Comparison of ENCODE assay signal across 14 cellular contexts in genomic region chr16:73033271-73033998, GRCh38. TPM values are rescaled to one million over a fixed set of nuclear protein-coding genes. Genes with fewer than 3 reads are reported as not detected.
DNase-seq lines count a peak whose midpoint lies in the region; ATAC-seq and TF ChIP-seq lines count a peak whose summit lies in the region.
"Had no signal": no experiment of that assay in that cellular context is flagged by ENCODE, and none has a peak within 500 bp of the region (broad histone marks: within the 10 kb centered on the region; RNA-seq: fewer than 3 reads in every experiment).

No MANE protein-coding gene starts in this region.

- H3K9me3 Mint-ChIP-seq in progenitor cell of endocrine pancreas (ENCODE audit: low read depth) = no peaks in the 10 kb centered on the region
- no peaks in the 10 kb centered on the region for H3K9me3 Mint-ChIP-seq in natural killer cell treated with Interleukin-12 subunit alpha and Interleukin-12 subunit beta and Interleukin-15 and Interleukin-18, amount 100 ng/mL, for 72 hours

- peak overlapping the region; percentile 13 for H3K27ac ChIP-seq in fibroblast of lung (ENCODE audit: insufficient read depth, low read length)
- H3K27ac ChIP-seq: breast epithelium, KMS-11 had no signal

- no peaks in the 10 kb centered on the region for H3K27me3 Mint-ChIP-seq in progenitor cell of endocrine pancreas
- peaks cover 19 to 20% of the 10 kb centered on the region in 2 donors for H3K27me3 Mint-ChIP-seq in natural killer cell treated with Interleukin-12 subunit alpha and Interleukin-12 subunit beta and Interleukin-15 and Interleukin-18, amount 100 ng/mL, for 72 hours

- H3K9ac ChIP-seq in Loucy (ENCODE audit: low read depth, low read length, poor library complexity, severe bottlenecking) (peak overlapping the region; percentile 6), fibroblast of lung (ENCODE audit: insufficient read depth, low read length) (no peak overlapping the region)
- H3K9ac ChIP-seq: KMS-11 had no signal

- peaks cover 95% of the 10 kb centered on the region for H3K4me1 Mint-ChIP-seq in progenitor cell of endocrine pancreas (ENCODE audit: low read depth)
- H3K4me1 Mint-ChIP-seq in natural killer cell treated with Interleukin-12 subunit alpha and Interleukin-12 subunit beta and Interleukin-15 and Interleukin-18, amount 100 ng/mL, for 72 hours (ENCODE audit: low read depth in 2 of 2) = peaks cover 26 to 34% of the 10 kb centered on the region in 2 donors

- H3F3A ChIP-seq in Loucy (ENCODE audit: low read depth) = no peaks in the 10 kb centered on the region

- DNase-seq in COLO668 (lab: John Stamatoyannopoulos, UW; ENCODE audit: unreplicated experiment) (peak; percentile 36), fibroblast of lung (ENCODE audit: low read depth in 2 of 2) (no peak), progenitor cell of endocrine pancreas (ENCODE audit: low spot score, unreplicated experiment) (no peak), NCI-H128 (lab: John Stamatoyannopoulos, UW; ENCODE audit: unreplicated experiment) (no peak), HUDEP-2 (lab: John Stamatoyannopoulos, UW; ENCODE audit: unreplicated experiment in 76 of 76) (no peak)
- DNase-seq in natural killer cell treated with Interleukin-12 subunit alpha and Interleukin-12 subunit beta and Interleukin-15 and Interleukin-18, amount 100 ng/mL, for 72 hours (ENCODE audit: low spot score) = no peak
- DNase-seq: activated CD4-positive, alpha-beta T cell treated with anti-CD3 and anti-CD28 coated beads for 1 hour; kidney glomerular epithelial cell; NCI-H2081 treated with DMSO at 0.1 percent for 48 hours; SHP77 treated with DMSO at 0.1 percent for 48 hours had no signal

- H3K36me3 Mint-ChIP-seq in progenitor cell of endocrine pancreas (ENCODE audit: insufficient read depth) = no peaks in the 10 kb centered on the region
- no peaks in the 10 kb centered on the region for H3K36me3 Mint-ChIP-seq in natural killer cell treated with Interleukin-12 subunit alpha and Interleukin-12 subunit beta and Interleukin-15 and Interleukin-18, amount 100 ng/mL, for 72 hours

- TF ChIP-seq CTCF in Loucy (conservative IDR thresholded peaks at IDR 0.05; ENCODE audit: low read length) (no peak), fibroblast of lung (conservative IDR thresholded peaks at IDR 0.05 in 1 of 2, IDR thresholded peaks at IDR 0.05 in 1 of 2; ENCODE audit: low read depth in 1 of 2, low read length in 2 of 2) (no peak), progenitor cell of endocrine pancreas (IDR thresholded peaks at IDR 0.05; ENCODE audit: unreplicated experiment) (no peak)

- H3K4me2 ChIP-seq in Loucy (ENCODE audit: low read depth, low read length, poor library complexity, severe bottlenecking) (no peak overlapping the region), fibroblast of lung (ENCODE audit: extremely low read depth, insufficient read depth, low read length) (no peak overlapping the region)
- H3K4me2 ChIP-seq: KMS-11 had no signal

- H3K4me1 ChIP-seq in Loucy (ENCODE audit: insufficient read depth, low read length, poor library complexity, severe bottlenecking) = peaks cover 57% of the 10 kb centered on the region
- H3K4me1 ChIP-seq in fibroblast of lung (ENCODE audit: control insufficient read depth, extremely low read depth, insufficient read depth, low read length) = peaks cover 16% of the 10 kb centered on the region

- H3K4me3 Mint-ChIP-seq in progenitor cell of endocrine pancreas (ENCODE audit: low read depth) = peak overlapping the region; percentile 52
- H3K4me3 Mint-ChIP-seq in natural killer cell treated with Interleukin-12 subunit alpha and Interleukin-12 subunit beta and Interleukin-15 and Interleukin-18, amount 100 ng/mL, for 72 hours = no peak overlapping the region

- H2AFZ ChIP-seq in Loucy (ENCODE audit: low read length) (no peak overlapping the region), fibroblast of lung (ENCODE audit: low read length) (no peak overlapping the region)

- H3K9me3 ChIP-seq in Loucy (ENCODE audit: insufficient read depth, low read depth, low read length) (no peaks in the 10 kb centered on the region), fibroblast of lung (ENCODE audit: control insufficient read depth, insufficient read depth, low read depth, low read length) (no peaks in the 10 kb centered on the region)
- H3K9me3 ChIP-seq: breast epithelium had no signal

- H3K4me3 ChIP-seq in Loucy (ENCODE audit: low read length, poor library complexity, severe bottlenecking) (no peak overlapping the region), fibroblast of lung (replicated peaks in 1 of 4; ENCODE audit: control extremely low read depth in 1 of 4, insufficient read depth in 1 of 4, low read depth in 3 of 4, low read length in 4 of 4) (no peak overlapping the region)
- H3K4me3 ChIP-seq: breast epithelium had no signal

- peaks cover 55% of the 10 kb centered on the region; the same call in 1 of the 2 replicates for H3K79me2 ChIP-seq in Loucy (ENCODE audit: insufficient read depth, low read length)
- H3K79me2 ChIP-seq in fibroblast of lung (ENCODE audit: control insufficient read depth, insufficient read depth, low read length) = peaks cover 88% of the 10 kb centered on the region

- H4K20me1 ChIP-seq in Loucy (ENCODE audit: insufficient read depth, low read length, poor library complexity, severe bottlenecking) (no peaks in the 10 kb centered on the region), fibroblast of lung (ENCODE audit: control insufficient read depth, extremely low read depth, insufficient read depth, low read length) (no peaks in the 10 kb centered on the region)

- ATAC-seq in natural killer cell treated with Interleukin-12 subunit alpha and Interleukin-12 subunit beta and Interleukin-15 and Interleukin-18, amount 100 ng/mL, for 72 hours = no peak
- no peak for ATAC-seq in GM19467 (IDR thresholded peaks at IDR 0.05; ENCODE audit: unreplicated experiment)

- H3K9me2 ChIP-seq in Loucy (replicated peaks; ENCODE audit: low read depth, low read length) = no peaks in the 10 kb centered on the region

- peak overlapping the region; percentile 93 for H3K27ac Mint-ChIP-seq in progenitor cell of endocrine pancreas
- no peak overlapping the region for H3K27ac Mint-ChIP-seq in natural killer cell treated with Interleukin-12 subunit alpha and Interleukin-12 subunit beta and Interleukin-15 and Interleukin-18, amount 100 ng/mL, for 72 hours

- H3K36me3 ChIP-seq in Loucy (ENCODE audit: insufficient read depth, low read length) (no peaks in the 10 kb centered on the region), fibroblast of lung (ENCODE audit: control insufficient read depth, insufficient read depth, low read length) (no peaks in the 10 kb centered on the region)
- H3K36me3 ChIP-seq: breast epithelium had no signal

- H3K27me3 ChIP-seq in Loucy (ENCODE audit: insufficient read depth, low read length, poor library complexity, severe bottlenecking) (no peaks in the 10 kb centered on the region), fibroblast of lung (ENCODE audit: control insufficient read depth, insufficient read depth, low read length) (no peaks in the 10 kb centered on the region)
- H3K27me3 ChIP-seq: breast epithelium had no signal

RNA-seq across cellular contexts. Expression of gene ZFHX3, which starts 14.5 kb away (rescaled TPM):
- total RNA-seq in fibroblast of lung (5.4 and 7.3 TPM in 2 replicates), progenitor cell of endocrine pancreas (48.9 and 54.0 TPM in 2 replicates)
- 4.4 and 4.7 TPM in 2 replicates for polyA plus RNA-seq in fibroblast of lung
- polyA plus RNA-seq in fibroblast of lung (2012) = 4.3 and 8.5 TPM in 2 replicates
- polyA minus RNA-seq in fibroblast of lung (ENCODE audit: low replicate concordance) = 21.6 and 25.3 TPM in 2 replicates
- under 1 TPM; 0.50 to 0.78 TPM for total RNA-seq in natural killer cell treated with Interleukin-12 subunit alpha and Interleukin-12 subunit beta and Interleukin-15 and Interleukin-18, amount 100 ng/mL, for 72 hours
